13 cellular contexts compared by ENCODE assay signal in the genomic region with DNA sequence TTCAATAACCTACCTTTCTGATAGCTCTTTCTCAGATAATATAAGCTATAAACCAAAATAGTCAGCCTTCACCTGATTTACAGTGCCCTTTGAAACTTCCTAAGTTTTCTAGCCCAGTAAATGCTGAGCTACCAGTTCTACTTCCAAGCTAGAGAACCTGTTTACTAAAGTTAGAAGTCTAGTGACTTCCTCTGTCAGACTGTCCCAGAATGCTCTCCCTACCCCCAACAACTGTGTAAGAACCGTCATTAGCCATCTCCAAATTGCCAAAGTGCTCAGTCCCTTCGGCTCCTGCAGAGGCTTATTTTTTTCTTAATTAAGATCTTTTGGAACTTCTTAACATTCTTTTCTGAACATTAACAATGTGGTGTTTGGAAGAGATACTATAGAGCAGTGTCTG.
"Had no signal": no experiment of that assay in that cellular context is flagged by ENCODE, and none has a peak within 500 bp of the region (broad histone marks: within the 10 kb centered on the region; RNA-seq: fewer than 3 reads in every experiment).

No MANE protein-coding gene starts in this region.

- H3K27me3 ChIP-seq: tibial artery had no signal

- DNase-seq: activated CD4-positive, alpha-beta T cell treated with anti-CD3 and anti-CD28 coated beads, Interleukin-2, amount 10 ng/mL, durations not matched to agents 24 days and 14 days; activated CD8-positive, alpha-beta memory T cell treated with anti-CD3 and anti-CD28 coated beads, Interleukin-2, amount 10 ng/mL, durations not matched to agents 7 days and 5 days; activated CD8-positive, alpha-beta T cell treated with anti-CD3 and anti-CD28 coated beads for 36 hours; activated gamma-delta T cell treated with Interleukin-2 at 50 U/mL for 16 hours; lower lobe of right lung; naive B cell; stimulated activated CD4-positive, alpha-beta T cell treated with anti-CD3 and anti-CD28 coated beads, Interleukin-12 subunit alpha, Interleukin-12 subunit beta, amount 100 ng/mL, for 4 hours; stimulated activated naive CD8-positive, alpha-beta T cell treated with anti-CD3 and anti-CD28 coated beads, Interleukin-15, amount 100 ng/mL, for 72 hours; T1000; tibial artery had no signal

- H3K27ac ChIP-seq: epithelial cell of prostate, lower lobe of right lung, tibial artery had no signal

- H3K4me3 ChIP-seq: lower lobe of right lung, tibial artery had no signal

- ATAC-seq: activated CD4-positive, CD25-positive, alpha-beta regulatory T cell treated with anti-CD3 and anti-CD28 coated beads, Interleukin-2, amount 50 U/mL, for 24 hours; activated CD8-positive, alpha-beta memory T cell treated with anti-CD3 and anti-CD28 coated beads, Interleukin-2, amount 10 ng/mL, durations not matched to agents 7 days and 5 days; activated CD8-positive, alpha-beta T cell treated with anti-CD3 and anti-CD28 coated beads for 36 hours; activated naive CD4-positive, alpha-beta T cell treated with anti-CD3 and anti-CD28 coated beads, Interleukin-2, amount 50 U/mL, for 72 hours; lower lobe of right lung; stimulated activated naive CD8-positive, alpha-beta T cell treated with anti-CD3 and anti-CD28 coated beads, Interleukin-15, amount 100 ng/mL, for 72 hours had no signal

- H3K9me3 ChIP-seq: lower lobe of right lung, tibial artery had no signal

- H3K36me3 ChIP-seq: lower lobe of right lung, tibial artery had no signal
